16 cellular contexts compared by ENCODE assay signal in genomic region chr16:86256995-86257394, GRCh38.
DNase-seq lines count a peak whose midpoint lies in the region; ATAC-seq, FAIRE-seq and TF ChIP-seq lines count a peak whose summit lies in the region.
"Had no signal": no experiment of that assay in that cellular context is flagged by ENCODE, and none has a peak within 500 bp of the region (broad histone marks: within the 10 kb centered on the region; RNA-seq: fewer than 3 reads in every experiment).

No MANE protein-coding gene starts in this region.

- H3K9me2 ChIP-seq in GM23338 (ENCODE audit: insufficient read depth), result peaks cover 30% of the 10 kb centered on the region; the same call in 1 of the 2 replicates

- H3F3A ChIP-seq in GM23338 (replicated peaks; ENCODE audit: low read depth), result no peaks in the 10 kb centered on the region

- peak overlapping the region; percentile 81 to 89 for H3K18ac ChIP-seq in mesenchymal stem cell (ENCODE audit: low read depth in 1 of 2, low read length in 2 of 2)

- H2AFZ ChIP-seq in GM23338 (peak overlapping the region; percentile 47), K562 (ENCODE audit: low read depth, low read length) (no peak overlapping the region), mesenchymal stem cell (ENCODE audit: low read depth, low read length) (no peak overlapping the region)

- H3K4me3 ChIP-seq in A549, result no peak overlapping the region
- H3K4me3 ChIP-seq in GM23338, result no peak overlapping the region
- H3K4me3 ChIP-seq in K562, result no peak overlapping the region
- H3K4me3 ChIP-seq in mesenchymal stem cell (ENCODE audit: insufficient read depth in 1 of 2, low read depth in 1 of 2, low read length in 2 of 2), result no peak overlapping the region
- H3K4me3 ChIP-seq: BLaER1 treated with 17β-estradiol and CSF1 and Interleukin-3, amounts not matched to agents 10 nM and 100 nM had no signal

- no peaks in the 10 kb centered on the region for H3K36me3 ChIP-seq in GM23338 (ENCODE audit: insufficient read depth)
- no peaks in the 10 kb centered on the region for H3K36me3 ChIP-seq in K562 (ENCODE audit: control insufficient read depth, insufficient read depth, low read length)
- no peaks in the 10 kb centered on the region for H3K36me3 ChIP-seq in mesenchymal stem cell (ENCODE audit: control insufficient read depth in 1 of 2, insufficient read depth in 2 of 2, low read depth in 1 of 2, low read length in 2 of 2)
- H3K36me3 ChIP-seq: BLaER1 treated with 17β-estradiol and CSF1 and Interleukin-3, amounts not matched to agents 10 nM and 100 nM had no signal

- DNase-seq in A549 (ENCODE audit: low read depth in 1 of 2, low spot score in 1 of 2), result no peak
- DNase-seq in GM23338 (ENCODE audit: low spot score), result no peak
- DNase-seq in K562 (ENCODE audit: extremely low read depth in 1 of 4, low spot score in 3 of 4), result no peak
- DNase-seq in mesenchymal stem cell, result peak; percentile 47
- DNase-seq in superior temporal gyrus (ENCODE audit: extremely low spot score), result no peak
- DNase-seq in 8988T, result no peak
- DNase-seq in NCI-H446 treated with DMSO at 0.1 percent for 48 hours (lab: John Stamatoyannopoulos, UW), result no peak
- DNase-seq: ACHN; CD4-positive, CD25-positive, alpha-beta regulatory T cell; DMS53; HCEC 1CT; HFFc6; KBM-7 had no signal

- intact Hi-C loops in K562 (cut with micrococcal nuclease), result loop anchor here (10.0 kb wide), 1 partner anchor 268 kb away; no protein-coding TSS in a partner anchor

- H2BK5ac ChIP-seq in mesenchymal stem cell (ENCODE audit: low read depth, low read length, poor library complexity, severe bottlenecking), result no peak overlapping the region

- TF ChIP-seq POLR2A in A549 (IDR thresholded peaks at IDR 0.05; ENCODE audit: low read length), result no peak
- TF ChIP-seq POLR2A in K562 (conservative IDR thresholded peaks at IDR 0.05), result no peak

- peaks cover 15% of the 10 kb centered on the region for H3K9me3 Mint-ChIP-seq in GM23338

- no peak for TF ChIP-seq EP300 in A549 (IDR thresholded peaks at IDR 0.05)
- no peak for TF ChIP-seq EP300 in K562 (IDR thresholded peaks at IDR 0.05; ENCODE audit: low read length)

- H3K27ac Mint-ChIP-seq in GM23338, result no peak overlapping the region
- H3K27ac Mint-ChIP-seq: CD4-positive, CD25-positive, alpha-beta regulatory T cell; HFFc6 had no signal

- H3K4me1 Mint-ChIP-seq in GM23338, result no peaks in the 10 kb centered on the region
- H3K4me1 Mint-ChIP-seq: CD4-positive, CD25-positive, alpha-beta regulatory T cell had no signal

- in situ Hi-C loops in K562 (cut with MboI), result no loop called here

- H3K79me2 ChIP-seq in GM23338 (replicated peaks; ENCODE audit: insufficient read depth), result no peaks in the 10 kb centered on the region
- no peaks in the 10 kb centered on the region for H3K79me2 ChIP-seq in K562 (ENCODE audit: control insufficient read depth, insufficient read depth, low read length)

- peaks cover 9% of the 10 kb centered on the region for H3K36me3 Mint-ChIP-seq in GM23338 (ENCODE audit: low read depth)
- H3K36me3 Mint-ChIP-seq: CD4-positive, CD25-positive, alpha-beta regulatory T cell had no signal

- CTCF ChIA-PET in A549 (lab: Yijun Ruan, JAX) (interaction anchor here (0.8 kb wide), 1 partner anchor 261 kb away, joined by 3 read pairs; no protein-coding TSS in a partner anchor), K562 (lab: Yijun Ruan, JAX; ENCODE audit: low intra/inter-chr PET ratio) (no interaction called here)

- no TSS peak for BruUV-seq in K562 (replicated peaks; lab: Mats Ljungman, UMichigan)

- H4K20me1 ChIP-seq in GM23338 (replicated peaks; ENCODE audit: insufficient read depth), result no peaks in the 10 kb centered on the region
- peaks cover 2% of the 10 kb centered on the region; the same call in 1 of the 2 replicates for H4K20me1 ChIP-seq in K562 (replicated peaks; ENCODE audit: control insufficient read depth, insufficient read depth, low read length)
- H4K20me1 ChIP-seq: BLaER1 treated with 17β-estradiol and CSF1 and Interleukin-3, amounts not matched to agents 10 nM and 100 nM had no signal

- peak overlapping the region; percentile 68 for H2BK120ac ChIP-seq in mesenchymal stem cell (ENCODE audit: low read depth, low read length)

- H3K4me1 ChIP-seq in A549, result no peaks in the 10 kb centered on the region
- H3K4me1 ChIP-seq in GM23338 (ENCODE audit: insufficient read depth), result no peaks in the 10 kb centered on the region
- no peaks in the 10 kb centered on the region for H3K4me1 ChIP-seq in K562 (replicated peaks in 1 of 2; ENCODE audit: control insufficient read depth in 2 of 2, insufficient read depth in 2 of 2, low read length in 2 of 2)
- H3K4me1 ChIP-seq in mesenchymal stem cell (ENCODE audit: control insufficient read depth, insufficient read depth, low read depth, low read length), result no peaks in the 10 kb centered on the region
- H3K4me1 ChIP-seq: BLaER1 treated with 17β-estradiol and CSF1 and Interleukin-3, amounts not matched to agents 10 nM and 100 nM had no signal

- no peak overlapping the region for H4K91ac ChIP-seq in mesenchymal stem cell (ENCODE audit: low read length)

- H3K27me3 Mint-ChIP-seq in GM23338 (ENCODE audit: insufficient read depth, low read depth, poor library complexity), result peaks cover 4% of the 10 kb centered on the region
- H3K27me3 Mint-ChIP-seq: CD4-positive, CD25-positive, alpha-beta regulatory T cell had no signal

- H3K4ac ChIP-seq in mesenchymal stem cell (ENCODE audit: low read depth in 1 of 2, low read length in 2 of 2), result no peak overlapping the region

- H3K14ac ChIP-seq in mesenchymal stem cell (ENCODE audit: low read length in 2 of 2), result no peak overlapping the region

- no peak overlapping the region for H3K23ac ChIP-seq in mesenchymal stem cell (ENCODE audit: low read length in 2 of 2)

- peaks cover 15% of the 10 kb centered on the region for H3K9me3 ChIP-seq in A549
- H3K9me3 ChIP-seq in K562 (replicated peaks; ENCODE audit: control insufficient read depth, insufficient read depth, low read depth, low read length), result no peaks in the 10 kb centered on the region
- H3K9me3 ChIP-seq in mesenchymal stem cell (ENCODE audit: control insufficient read depth, low read length), result peaks cover 17% of the 10 kb centered on the region

- FAIRE-seq in A549 (lab: Jason Lieb, UNC) (no peak), K562 (lab: Jason Lieb, UNC) (no peak)
- FAIRE-seq: GM18507, HTR-8/SVneo had no signal

- H4K8ac ChIP-seq in mesenchymal stem cell (ENCODE audit: low read length), result no peak overlapping the region

- no peaks in the 10 kb centered on the region for H3K9me1 ChIP-seq in K562 (ENCODE audit: control insufficient read depth, insufficient read depth, low read length)

- POLR2A ChIA-PET in A549 (lab: Yijun Ruan, JAX) (no interaction called here), K562 (lab: Yijun Ruan, JAX) (interaction anchor here (0.6 to 1.3 kb wide), 5 partner anchors 10 to 236 kb away, joined by 3 to 4 read pairs (median 3); no protein-coding TSS in a partner anchor)

- H2BK12ac ChIP-seq in mesenchymal stem cell (ENCODE audit: low read length in 2 of 2), result peak overlapping the region in 1 of 2 experiments; percentile 33

- 28% methylated on average over 3 of the region's 3 CpGs for WGBS in A549 (ENCODE audit: missing lambda C conversion rate)
- 4% methylated on average over 3 of the region's 3 CpGs for WGBS in K562 (ENCODE audit: insufficient coverage, low coverage, missing lambda C conversion rate)
- 93% methylated on average over 3 of the region's 3 CpGs for whole genome bisulfite sequencing in mesenchymal stem cell

- no peak for TF ChIP-seq RAD21 in A549 (conservative IDR thresholded peaks at IDR 0.05 in 1 of 2, IDR thresholded peaks at IDR 0.05 in 1 of 2)
- no peak for TF ChIP-seq RAD21 in K562 (CRISPR knock-in tag; conservative IDR thresholded peaks at IDR 0.05 in 1 of 2, IDR thresholded peaks at IDR 0.05 in 1 of 2)

- ATAC-seq in A549 (no peak), GM23338 (no peak), K562 (no peak)

- H2AK5ac ChIP-seq in mesenchymal stem cell (ENCODE audit: low read length, severe bottlenecking), result no peak overlapping the region

- no peak overlapping the region for H2BK15ac ChIP-seq in mesenchymal stem cell (ENCODE audit: low read depth, poor library complexity, severe bottlenecking)

- no peak overlapping the region for H3K9ac ChIP-seq in K562 (ENCODE audit: insufficient read depth in 1 of 2, low read depth in 2 of 2, low read length in 2 of 2)
- H3K9ac ChIP-seq in mesenchymal stem cell (ENCODE audit: low read length), result no peak overlapping the region
- H3K9ac ChIP-seq: BLaER1 treated with 17β-estradiol and CSF1 and Interleukin-3, amounts not matched to agents 10 nM and 100 nM had no signal

- H3K27ac ChIP-seq in A549, result no peak overlapping the region
- no peak overlapping the region for H3K27ac ChIP-seq in GM23338 (ENCODE audit: low read depth)
- no peak overlapping the region for H3K27ac ChIP-seq in K562 (ENCODE audit: extremely low read depth, low read depth, low read length)
- H3K27ac ChIP-seq in mesenchymal stem cell (ENCODE audit: low read length, poor library complexity, severe bottlenecking), result no peak overlapping the region
- H3K27ac ChIP-seq: BLaER1 treated with 17β-estradiol and CSF1 and Interleukin-3, amounts not matched to agents 10 nM and 100 nM had no signal

- TF ChIP-seq CTCF in A549 (IDR thresholded peaks at IDR 0.05) (no peak), GM23338 (conservative IDR thresholded peaks at IDR 0.05; ENCODE audit: low read depth in 2 of 2) (no peak), K562 (IDR thresholded peaks at IDR 0.05 in 2 of 3, conservative IDR thresholded peaks at IDR 0.05 in 1 of 3; ENCODE audit: insufficient read depth in 2 of 3, low read depth in 1 of 3, low read length in 3 of 3) (no peak)

- H3K27me3 ChIP-seq in GM23338 (ENCODE audit: insufficient read depth) (no peaks in the 10 kb centered on the region), K562 (ENCODE audit: control insufficient read depth in 2 of 2, insufficient read depth in 2 of 2, low read length in 2 of 2) (peaks cover 0 to 5% of the 10 kb centered on the region in 2 experiments; a peak in 1 of 5 replicates), mesenchymal stem cell (ENCODE audit: control insufficient read depth in 1 of 2, insufficient read depth in 1 of 2, low read length in 2 of 2) (peaks cover 0 to 27% of the 10 kb centered on the region in 2 experiments)
- H3K27me3 ChIP-seq: BLaER1 treated with 17β-estradiol and CSF1 and Interleukin-3, amounts not matched to agents 10 nM and 100 nM had no signal

- H3K4me2 ChIP-seq in A549, result no peak overlapping the region
- no peak overlapping the region for H3K4me2 ChIP-seq in GM23338
- H3K4me2 ChIP-seq in K562 (ENCODE audit: insufficient read depth, low read length), result no peak overlapping the region
- no peak overlapping the region for H3K4me2 ChIP-seq in mesenchymal stem cell (ENCODE audit: low read length, poor library complexity, severe bottlenecking)
- H3K4me2 ChIP-seq: BLaER1 treated with 17β-estradiol and CSF1 and Interleukin-3, amounts not matched to agents 10 nM and 100 nM had no signal

- H3K79me1 ChIP-seq in mesenchymal stem cell (replicated peaks; ENCODE audit: low read length, poor library complexity, severe bottlenecking), result no peaks in the 10 kb centered on the region

- H3K4me3 Mint-ChIP-seq in GM23338, result no peak overlapping the region
- H3K4me3 Mint-ChIP-seq: CD4-positive, CD25-positive, alpha-beta regulatory T cell; HFFc6 had no signal

TF ChIP-seq in A549, 52 proteins besides CTCF, POLR2A, EP300 and RAD21 (continues in another document):
- TF ChIP-seq MAFK (IDR thresholded peaks at IDR 0.05; ENCODE audit: partially characterized antibody), result peak; percentile 84

TF ChIP-seq in K562, 482 proteins besides CTCF, POLR2A, EP300 and RAD21 (continues in another document):
- no peak for TF ChIP-seq HDAC1 (IDR thresholded peaks at IDR 0.05)
- no peak for TF ChIP-seq CAMTA2 (CRISPR knock-in tag; conservative IDR thresholded peaks at IDR 0.05)

Comparison
In these comparisons a context has a peak if more than half of its experiments do, and no peak if none do; other contexts are left out.
1. Of the 35 proteins assayed by ChIP-seq in both K562 and A549: peak only in K562: none; only in A549: none; in both: MAFK; in neither: 34.